Comparison of ENCODE assay signal across 8 cellular contexts in genomic region chr15:55197362-55197705, GRCh38. TPM values are rescaled to one million over a fixed set of nuclear protein-coding genes. Genes with fewer than 3 reads are reported as not detected.
DNase-seq lines count a peak whose midpoint lies in the region; ATAC-seq and TF ChIP-seq lines count a peak whose summit lies in the region.

No MANE protein-coding gene starts in this region.

- no peak overlapping the region for H3K4me3 Mint-ChIP-seq in activated naive CD8-positive, alpha-beta T cell treated with anti-CD3 and anti-CD28 coated beads for 36 hours

- H2BK5ac ChIP-seq in trophoblast cell (ENCODE audit: low read depth, low read length, poor library complexity), result peak overlapping the region; percentile 45

- no peak overlapping the region for H3K23ac ChIP-seq in trophoblast cell (ENCODE audit: low read length)

- H3K14ac ChIP-seq in trophoblast cell (ENCODE audit: low read length), result peak overlapping the region; percentile 90

- peak overlapping the region; percentile 91 for H4K91ac ChIP-seq in trophoblast cell (ENCODE audit: low read depth, low read length)

- H3K36me3 ChIP-seq in cardiac muscle cell (peaks cover 3% of the 10 kb centered on the region), colonic mucosa (no peaks in the 10 kb centered on the region), trophoblast cell (ENCODE audit: control insufficient read depth in 1 of 2, insufficient read depth in 2 of 2, low read length in 2 of 2) (peaks cover 0 to 2% of the 10 kb centered on the region in 2 experiments)

- no peak overlapping the region for H2BK120ac ChIP-seq in trophoblast cell (ENCODE audit: insufficient read depth, low read length, poor library complexity)

- peak overlapping the region; percentile 91 for H3K27ac ChIP-seq in cardiac muscle cell
- H3K27ac ChIP-seq in colonic mucosa, result peak overlapping the region; percentile 85
- peak overlapping the region; percentile 84 for H3K27ac ChIP-seq in trophoblast cell (ENCODE audit: low read depth, low read length)

- TF ChIP-seq CTCF in cardiac muscle cell (IDR thresholded peaks at IDR 0.05; ENCODE audit: low read depth, low read length) (no peak), colonic mucosa (IDR thresholded peaks at IDR 0.05) (no peak)

- H3K27me3 ChIP-seq in cardiac muscle cell (no peaks in the 10 kb centered on the region), colonic mucosa (no peaks in the 10 kb centered on the region), trophoblast cell (ENCODE audit: insufficient read depth, low read length) (no peaks in the 10 kb centered on the region)

- H3K36me3 Mint-ChIP-seq in activated naive CD8-positive, alpha-beta T cell treated with anti-CD3 and anti-CD28 coated beads for 36 hours, result peaks cover 31% of the 10 kb centered on the region

- H3K27ac Mint-ChIP-seq in activated naive CD8-positive, alpha-beta T cell treated with anti-CD3 and anti-CD28 coated beads for 36 hours, result no peak overlapping the region

- H3K4me1 Mint-ChIP-seq in activated naive CD8-positive, alpha-beta T cell treated with anti-CD3 and anti-CD28 coated beads for 36 hours, result peaks cover 15% of the 10 kb centered on the region

- intact Hi-C loops in cardiac septum (cut with DNase I), result loop anchor here (5.0 kb wide), 1 partner anchor 210 kb away; the partner anchor contains the start of genes CCPG1 and PIERCE2
- intact Hi-C loops in colonic mucosa (cut with DNase I), result no loop called here

- H3K4me1 ChIP-seq in cardiac muscle cell (ENCODE audit: low read depth), result peaks cover 6% of the 10 kb centered on the region
- H3K4me1 ChIP-seq in colonic mucosa, result peaks cover 6% of the 10 kb centered on the region
- H3K4me1 ChIP-seq in trophoblast cell (ENCODE audit: control insufficient read depth in 1 of 2, insufficient read depth in 2 of 2, low read length in 2 of 2), result no peaks in the 10 kb centered on the region

- peak overlapping the region; percentile 97 for H3K4me2 ChIP-seq in trophoblast cell (ENCODE audit: low read length)

- peaks cover 10% of the 10 kb centered on the region for H3K9me3 Mint-ChIP-seq in activated naive CD8-positive, alpha-beta T cell treated with anti-CD3 and anti-CD28 coated beads for 36 hours

- H3K79me2 ChIP-seq in trophoblast cell (ENCODE audit: control insufficient read depth, insufficient read depth, low read length, poor library complexity), result peaks cover 9% of the 10 kb centered on the region

- no peaks in the 10 kb centered on the region for H3K27me3 Mint-ChIP-seq in activated naive CD8-positive, alpha-beta T cell treated with anti-CD3 and anti-CD28 coated beads for 36 hours

- H3K4ac ChIP-seq in trophoblast cell (ENCODE audit: low read depth, low read length), result no peak overlapping the region

- peak overlapping the region; percentile 95 for H4K8ac ChIP-seq in trophoblast cell (ENCODE audit: low read depth, low read length)

- H3K4me3 ChIP-seq in cardiac muscle cell, result peak overlapping the region; percentile 61
- H3K4me3 ChIP-seq in colonic mucosa, result peak overlapping the region; percentile 72
- H3K4me3 ChIP-seq in trophoblast cell (ENCODE audit: low read depth, low read length), result peak overlapping the region; percentile 78

- H2AK5ac ChIP-seq in trophoblast cell (ENCODE audit: low read length), result no peak overlapping the region

- peaks cover 5% of the 10 kb centered on the region for H3K79me1 ChIP-seq in trophoblast cell (ENCODE audit: low read length)

- no CpG with 5 or more reads among the region's 10 CpGs for WGBS in trophoblast cell (ENCODE audit: extremely low coverage, insufficient coverage, insufficient read length)

- no peaks in the 10 kb centered on the region for H3K9me3 ChIP-seq in cardiac muscle cell (ENCODE audit: low read depth)
- no peaks in the 10 kb centered on the region for H3K9me3 ChIP-seq in colonic mucosa
- no peaks in the 10 kb centered on the region for H3K9me3 ChIP-seq in trophoblast cell (ENCODE audit: insufficient read depth, low read depth, low read length)

- peak overlapping the region; percentile 80 for H4K12ac ChIP-seq in trophoblast cell (ENCODE audit: low read depth, low read length)

- H2AFZ ChIP-seq in trophoblast cell (ENCODE audit: insufficient read depth, low read length, poor library complexity), result peak overlapping the region; percentile 89

- H3K18ac ChIP-seq in trophoblast cell (ENCODE audit: low read length), result peak overlapping the region; percentile 76

- H3K9ac ChIP-seq in colonic mucosa (ENCODE audit: low read depth in 2 of 2, low read length in 2 of 2) (peak overlapping the region; percentile 48 to 87), trophoblast cell (ENCODE audit: low read length) (peak overlapping the region; percentile 94)

- no peak for DNase-seq in cardiac muscle cell (ENCODE audit: low read depth in 1 of 2, low spot score in 1 of 2)
- no peak for DNase-seq in cardiac septum (ENCODE audit: low spot score)
- DNase-seq in colonic mucosa, result no peak
- DNase-seq in trophoblast cell, result no peak
- DNase-seq in activated naive CD8-positive, alpha-beta T cell treated with anti-CD3 and anti-CD28 coated beads for 36 hours, result no peak
- no peak for DNase-seq in RKO (ENCODE audit: low spot score)

- ATAC-seq in HG03432 (IDR thresholded peaks at IDR 0.05; ENCODE audit: unreplicated experiment) (peak; percentile 17), HG03565 (IDR thresholded peaks at IDR 0.05; ENCODE audit: unreplicated experiment) (no peak)

- no peak overlapping the region for H2BK12ac ChIP-seq in trophoblast cell (ENCODE audit: low read length)

RNA-seq across cellular contexts. Expression of gene RSL24D1, which starts 0.6 kb away (rescaled TPM):
- total RNA-seq in cardiac muscle cell (30.3 and 45.8 TPM in 2 replicates), cardiac septum (38.4 TPM), colonic mucosa (10 to 100 TPM; 42.3 to 52.4 TPM)
- 46.1 and 69.7 TPM in 2 replicates for polyA plus RNA-seq in cardiac muscle cell
- 70.1 and 71.4 TPM in 2 replicates for polyA plus RNA-seq in trophoblast cell (2013)
- 100 to 1,000 TPM; 179 to 181 TPM for total RNA-seq in activated naive CD8-positive, alpha-beta T cell treated with anti-CD3 and anti-CD28 coated beads for 36 hours
